ENCODE assay signal across 22 cellular contexts in the genomic region with DNA sequence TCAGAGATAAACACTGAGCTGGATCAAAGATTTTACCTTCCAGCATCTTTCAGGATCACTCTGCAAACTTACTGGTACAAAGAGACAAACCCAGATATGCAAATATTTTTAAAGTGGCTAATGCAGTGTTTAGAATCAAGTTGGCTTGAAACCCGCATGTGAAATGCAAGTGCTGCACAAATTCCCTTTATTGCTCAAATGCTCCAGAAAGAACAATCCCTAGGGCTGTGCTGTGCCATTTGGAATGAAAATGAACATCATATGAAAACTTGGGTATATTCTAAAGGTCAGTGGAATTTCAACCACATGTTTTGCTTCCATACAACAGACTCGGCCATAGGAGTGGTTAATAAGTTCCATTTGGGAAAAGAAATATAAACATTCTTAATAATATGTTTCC.
DNase-seq lines count a peak whose midpoint lies in the region; ATAC-seq and TF ChIP-seq lines count a peak whose summit lies in the region.
"Had no signal": no experiment of that assay in that cellular context is flagged by ENCODE, and none has a peak within 500 bp of the region (broad histone marks: within the 10 kb centered on the region; RNA-seq: fewer than 3 reads in every experiment).

No MANE protein-coding gene starts in this region.

- peaks cover 5% of the 10 kb centered on the region for H3K4me1 ChIP-seq in adipocyte (ENCODE audit: control insufficient read depth, insufficient read depth, low read length)
- H3K4me1 ChIP-seq: BE2C, BLaER1 had no signal

- DNase-seq in adipocyte (ENCODE audit: low read depth) (peak; percentile 41), fibroblast of peridontal ligament (ENCODE audit: extremely low read depth) (peak; percentile 28), foreskin melanocyte (peak; percentile 70), GM10248 (ENCODE audit: extremely low spot score) (no peak), HT-29 (ENCODE audit: low spot score) (no peak)
- DNase-seq: 8988T; ACHN; BE2C; C1 segment of cervical spinal cord; CD4-positive, alpha-beta memory T cell; CD4-positive, CD25-positive, alpha-beta regulatory T cell; CD8-positive, alpha-beta memory T cell; COR-L47; DMS 273 treated with DMSO at 0.1 percent for 48 hours; DMS153; DMS53; DMS79; DND-41; EL; GDM1 had no signal

- H3K9ac ChIP-seq in adipocyte (ENCODE audit: low read length): no peak overlapping the region
- H3K9ac ChIP-seq: BLaER1 had no signal

- no peaks in the 10 kb centered on the region for H3K36me3 ChIP-seq in adipocyte (ENCODE audit: control insufficient read depth, insufficient read depth, low read length, severe bottlenecking)
- H3K36me3 ChIP-seq: BE2C, BLaER1 had no signal

- no peak for ATAC-seq in HG03521 (IDR thresholded peaks at IDR 0.05; ENCODE audit: unreplicated experiment)

- TF ChIP-seq CTCF in GM10248 (IDR thresholded peaks at IDR 0.05; ENCODE audit: control extremely low read depth, extremely low read depth, low read depth, missing control alignments): no peak

- H3K9me3 ChIP-seq in adipocyte (ENCODE audit: control insufficient read depth, low read length): no peaks in the 10 kb centered on the region
- H3K9me3 ChIP-seq: BE2C, BLaER1 had no signal

- POLR2A ChIA-PET in GM10248 (lab: Yijun Ruan, JAX): no interaction called here

- H3K4me3 ChIP-seq in adipocyte (ENCODE audit: low read length): no peak overlapping the region
- H3K4me3 ChIP-seq: BLaER1 had no signal

- CTCF ChIA-PET in GM10248 (lab: Yijun Ruan, JAX): no interaction called here

- H3K27me3 ChIP-seq in adipocyte (replicated peaks; ENCODE audit: control insufficient read depth, insufficient read depth, low read length): no peaks in the 10 kb centered on the region
- H3K27me3 ChIP-seq: BE2C, BLaER1 had no signal

Comparison
In these comparisons a context has a peak if more than half of its experiments do, and no peak if none do; other contexts are left out.
1. DNase-seq: peak in adipocyte (single experiment), fibroblast of peridontal ligament (single experiment) and foreskin melanocyte (single experiment); none in GM10248 (single experiment) and HT-29 (single experiment).